ENCODE assay signal across 8 cellular contexts in the genomic region with DNA sequence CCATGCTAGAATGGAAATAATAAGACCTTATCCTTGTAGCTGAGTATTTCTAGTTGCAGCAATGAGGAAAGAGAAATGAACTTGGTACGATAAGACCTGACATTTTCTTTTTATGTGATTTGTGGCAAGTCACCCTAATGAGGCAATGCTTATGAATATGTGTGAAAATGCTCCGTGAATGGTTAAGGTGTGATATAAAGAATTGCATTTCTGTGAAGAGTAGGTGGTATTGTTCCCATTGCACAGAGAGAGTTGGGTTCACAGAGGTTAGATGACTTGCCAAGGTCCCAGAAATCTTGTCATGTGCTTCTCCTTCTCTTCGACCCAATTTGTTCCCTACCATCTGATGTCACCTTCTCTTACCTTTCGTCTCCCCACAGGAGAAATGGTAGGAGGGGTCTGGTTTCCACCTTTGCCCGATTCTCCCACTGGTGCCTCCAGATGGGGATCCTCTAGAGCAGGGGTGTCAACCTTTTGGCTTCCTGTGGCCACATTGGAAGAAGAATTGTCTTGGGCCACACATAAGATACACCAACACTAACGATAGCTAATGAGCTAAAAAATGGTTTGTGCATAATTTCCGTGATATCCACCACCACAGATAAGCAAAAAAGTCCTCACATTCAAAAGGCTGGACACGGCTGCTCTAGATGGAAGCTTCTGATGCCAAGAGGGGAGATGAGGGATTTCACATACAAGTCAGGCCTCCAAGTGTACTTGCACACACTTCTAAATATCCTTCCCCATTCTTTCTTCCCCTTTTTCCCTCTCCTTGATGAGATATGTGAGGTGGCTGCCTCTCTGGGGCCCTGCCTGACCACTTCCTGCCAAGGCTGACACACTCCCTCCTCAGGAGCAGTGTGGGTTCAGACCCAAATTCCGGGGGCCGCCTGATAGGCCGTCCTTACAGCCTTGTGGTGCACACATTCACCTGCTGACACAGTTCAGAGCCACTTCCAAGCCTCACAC.
DNase-seq lines count a peak whose midpoint lies in the region; ATAC-seq and TF ChIP-seq lines count a peak whose summit lies in the region.

No MANE protein-coding gene starts in this region.

- CTCF ChIA-PET in activated CD4-positive, alpha-beta memory T cell treated with anti-CD3 and anti-CD28 coated beads, Interleukin-2, amount 10 ng/mL, durations not matched to agents 7 days and 5 days (lab: Charles Lee), result no interaction called here
- CTCF ChIA-PET in Calu3 (lab: Charles Lee), result interaction anchor here (0.7 kb wide), 1 partner anchor 370 kb away, joined by 3 read pairs; no protein-coding TSS in a partner anchor

- no peaks in the 10 kb centered on the region for H3K27me3 Mint-ChIP-seq in activated CD4-positive, alpha-beta memory T cell treated with anti-CD3 and anti-CD28 coated beads, Interleukin-2, amount 10 ng/mL, durations not matched to agents 7 days and 5 days
- H3K27me3 Mint-ChIP-seq in osteocyte (ENCODE audit: unreplicated experiment) (peaks cover 45% of the 10 kb centered on the region), Calu3 (ENCODE audit: unreplicated experiment) (peaks cover 78% of the 10 kb centered on the region)

- no peaks in the 10 kb centered on the region for H3K9me3 Mint-ChIP-seq in activated CD4-positive, alpha-beta memory T cell treated with anti-CD3 and anti-CD28 coated beads, Interleukin-2, amount 10 ng/mL, durations not matched to agents 7 days and 5 days
- H3K9me3 Mint-ChIP-seq in osteocyte (ENCODE audit: unreplicated experiment) (no peaks in the 10 kb centered on the region), Calu3 (ENCODE audit: low read depth, unreplicated experiment) (no peaks in the 10 kb centered on the region)

- no peak for TF ChIP-seq POLR2A in lower leg skin (IDR thresholded peaks at IDR 0.05)

- TF ChIP-seq CTCF in osteocyte (IDR thresholded peaks at IDR 0.05) (no peak), Calu3 (IDR thresholded peaks at IDR 0.05; ENCODE audit: unreplicated experiment) (no peak), lower leg skin (IDR thresholded peaks at IDR 0.05) (no peak)

- WGBS in lower leg skin, 2 donors, result 80 to 82% methylated on average over 11 of the region's 11 CpGs

- ATAC-seq in GM19351 (IDR thresholded peaks at IDR 0.05; ENCODE audit: unreplicated experiment) (peak; percentile 62), HG03354 (IDR thresholded peaks at IDR 0.05; ENCODE audit: poor library complexity, severe bottlenecking, unreplicated experiment) (peak; percentile 53)

- peak; percentile 68 for DNase-seq in activated CD4-positive, alpha-beta memory T cell treated with anti-CD3 and anti-CD28 coated beads, Interleukin-2, amount 10 ng/mL, durations not matched to agents 7 days and 5 days
- peak; percentile 69 for DNase-seq in osteocyte (ENCODE audit: extremely low spot score, unreplicated experiment)
- no peak for DNase-seq in Calu3
- DNase-seq in GM19238 (ENCODE audit: insufficient read length, low spot score), result no peak
- no peak for DNase-seq in foreskin melanocyte
- no peak for DNase-seq in lower leg skin (ENCODE audit: low spot score in 2 of 2)

- no peak overlapping the region for H3K4me3 Mint-ChIP-seq in activated CD4-positive, alpha-beta memory T cell treated with anti-CD3 and anti-CD28 coated beads, Interleukin-2, amount 10 ng/mL, durations not matched to agents 7 days and 5 days
- no peak overlapping the region for H3K4me3 Mint-ChIP-seq in osteocyte (ENCODE audit: unreplicated experiment)
- no peak overlapping the region for H3K4me3 Mint-ChIP-seq in Calu3 (ENCODE audit: low read depth, unreplicated experiment)

- POLR2A ChIA-PET in activated CD4-positive, alpha-beta memory T cell treated with anti-CD3 and anti-CD28 coated beads, Interleukin-2, amount 10 ng/mL, durations not matched to agents 7 days and 5 days (lab: Charles Lee), result interaction anchor here (1.0 to 2.1 kb wide), 3 partner anchors 18 to 95 kb away, joined by 3 to 7 read pairs (median 3); no protein-coding TSS in a partner anchor

- intact Hi-C loops in Calu3 (cut with micrococcal nuclease; ENCODE audit: unreplicated experiment), result no loop called here
- intact Hi-C loops in lower leg skin (cut with DNase I; ENCODE audit: low total_unique reads), result no loop called here

- BruUV-seq in Calu3 (replicated peaks; lab: Mats Ljungman, UMichigan), result no TSS peak

- H3K4me3 ChIP-seq in lower leg skin (ENCODE audit: low read depth, poor library complexity, severe bottlenecking), result no peak overlapping the region

- peaks cover 27% of the 10 kb centered on the region for H3K4me1 Mint-ChIP-seq in activated CD4-positive, alpha-beta memory T cell treated with anti-CD3 and anti-CD28 coated beads, Interleukin-2, amount 10 ng/mL, durations not matched to agents 7 days and 5 days
- H3K4me1 Mint-ChIP-seq in osteocyte (ENCODE audit: unreplicated experiment) (peaks cover 4% of the 10 kb centered on the region), Calu3 (ENCODE audit: low read depth, unreplicated experiment) (no peaks in the 10 kb centered on the region)

- H3K27ac Mint-ChIP-seq in activated CD4-positive, alpha-beta memory T cell treated with anti-CD3 and anti-CD28 coated beads, Interleukin-2, amount 10 ng/mL, durations not matched to agents 7 days and 5 days, result peak overlapping the region; percentile 60
- H3K27ac Mint-ChIP-seq in osteocyte (ENCODE audit: unreplicated experiment) (no peak overlapping the region), Calu3 (ENCODE audit: unreplicated experiment) (no peak overlapping the region)

- H3K36me3 Mint-ChIP-seq in activated CD4-positive, alpha-beta memory T cell treated with anti-CD3 and anti-CD28 coated beads, Interleukin-2, amount 10 ng/mL, durations not matched to agents 7 days and 5 days (ENCODE audit: low read depth), result peaks cover 65% of the 10 kb centered on the region
- H3K36me3 Mint-ChIP-seq in osteocyte (ENCODE audit: unreplicated experiment) (no peaks in the 10 kb centered on the region), Calu3 (ENCODE audit: insufficient read depth, unreplicated experiment) (no peaks in the 10 kb centered on the region)

Comparison
In these comparisons a context has a peak if more than half of its experiments do, and no peak if none do; other contexts are left out.
1. DNase-seq: peak in activated CD4-positive, alpha-beta memory T cell treated with anti-CD3 and anti-CD28 coated beads, Interleukin-2, amount 10 ng/mL, durations not matched to agents 7 days and 5 days (single experiment) and osteocyte (single experiment); none in Calu3 (single experiment), GM19238 (single experiment), foreskin melanocyte (single experiment) and lower leg skin (0 of 2).